8 cellular contexts compared by ENCODE assay signal in genomic region chr7:130009848-130010688, GRCh38.
A peak's percentile ranks its signal among the peaks of the same experiment; 100 is the strongest.
DNase-seq lines count a peak whose midpoint lies in the region; ATAC-seq and TF ChIP-seq lines count a peak whose summit lies in the region.

No MANE protein-coding gene starts in this region.

- H3K4me3 Mint-ChIP-seq in memory B cell, result no peak overlapping the region

- peak overlapping the region; percentile 7; the same call in 1 of the 2 replicates for H3K27ac ChIP-seq in KMS-11

- H3K4me3 ChIP-seq in KMS-11 (IDR thresholded peaks at IDR 0.05; ENCODE audit: insufficient read depth, low read depth, low read length), result no peak overlapping the region

- ATAC-seq in GM21528 (IDR thresholded peaks at IDR 0.05; ENCODE audit: low FRiP score, unreplicated experiment) (peak; percentile 33), memory B cell (ENCODE audit: low read depth) (peak; percentile 40)

- peak overlapping the region; percentile 57 for H3K27ac Mint-ChIP-seq in memory B cell

- peak overlapping the region; percentile 7; the same call in 1 of the 2 replicates for H3K9ac ChIP-seq in KMS-11

- no peaks in the 10 kb centered on the region for H3K36me3 ChIP-seq in KMS-11 (ENCODE audit: insufficient read depth)

- peak overlapping the region; percentile 53; the same call in 1 of the 2 replicates for H2AFZ ChIP-seq in KMS-11 (ENCODE audit: low read depth)

- DNase-seq in ELR (ENCODE audit: low read depth) (peak; percentile 96), astrocyte of the hippocampus (ENCODE audit: low read depth, low spot score) (peak; percentile 72), memory B cell (ENCODE audit: low spot score in 2 of 2) (no peak), NCI-H2107 treated with DMSO at 0.1 percent for 48 hours (lab: John Stamatoyannopoulos, UW; ENCODE audit: unreplicated experiment) (no peak), NCI-H446 treated with DMSO at 0.1 percent for 48 hours (lab: John Stamatoyannopoulos, UW) (no peak), activated gamma-delta T cell treated with Interleukin-2 at 50 U/mL for 16 hours (no peak)

- H3K4me1 Mint-ChIP-seq in memory B cell, result peaks cover 2% of the 10 kb centered on the region

- peak overlapping the region; percentile 44 for H3K4me2 ChIP-seq in KMS-11

- H3K36me3 Mint-ChIP-seq in memory B cell, result no peaks in the 10 kb centered on the region

- peaks cover 35% of the 10 kb centered on the region for H3K4me1 ChIP-seq in KMS-11 (ENCODE audit: low read depth, poor library complexity, severe bottlenecking)

- H3K9me3 Mint-ChIP-seq in memory B cell, result no peaks in the 10 kb centered on the region

- no peaks in the 10 kb centered on the region for H4K20me1 ChIP-seq in KMS-11 (ENCODE audit: insufficient read depth)

- no peaks in the 10 kb centered on the region for H3K27me3 Mint-ChIP-seq in memory B cell

- no peaks in the 10 kb centered on the region for H3K79me2 ChIP-seq in KMS-11 (ENCODE audit: insufficient read depth, low read depth)

- H3K27me3 ChIP-seq in KMS-11 (ENCODE audit: insufficient read depth, low read depth), result no peaks in the 10 kb centered on the region

- TF ChIP-seq CTCF in KMS-11 (conservative IDR thresholded peaks at IDR 0.05; ENCODE audit: low read depth, low read length), result no peak

Comparison
In these comparisons a context has a peak if more than half of its experiments do, and no peak if none do; other contexts are left out.
1. DNase-seq: peak in ELR (single experiment) and astrocyte of the hippocampus (single experiment); none in memory B cell (0 of 2), NCI-H2107 treated with DMSO at 0.1 percent for 48 hours (single experiment), NCI-H446 treated with DMSO at 0.1 percent for 48 hours (single experiment) and activated gamma-delta T cell treated with Interleukin-2 at 50 U/mL for 16 hours (single experiment).